ENCODE assay signal across 36 cellular contexts in genomic region chr12:132841151-132841550, GRCh38.
"Had no signal": no experiment of that assay in that cellular context is flagged by ENCODE, and none has a peak within 500 bp of the region (broad histone marks: within the 10 kb centered on the region; RNA-seq: fewer than 3 reads in every experiment).

No MANE protein-coding gene starts in this region.

- H3K4me3 ChIP-seq: ascending aorta, cardiac muscle cell had no signal

- H3K27me3 ChIP-seq: ascending aorta, cardiac muscle cell had no signal

- FAIRE-seq: bronchial epithelial cell, TTC549 had no signal

- H3K27me3 Mint-ChIP-seq: activated B cell treated with CpG ODN at 0.5 μM for 24 hours; activated CD4-positive, alpha-beta T cell treated with anti-CD3 and anti-CD28 coated beads, Interleukin-2, amount 10 ng/mL, durations not matched to agents 24 days and 14 days; activated CD8-positive, alpha-beta T cell treated with anti-CD3 and anti-CD28 coated beads for 36 hours; activated naive CD4-positive, alpha-beta T cell treated with anti-CD3 and anti-CD28 coated beads, Interleukin-2, amount 10 ng/mL, durations not matched to agents 7 days and 5 days; activated naive CD4-positive, alpha-beta T cell treated with anti-CD3 and anti-CD28 coated beads, Interleukin-2, amount 50 U/mL, for 24 hours; activated naive CD8-positive, alpha-beta T cell; activated naive CD8-positive, alpha-beta T cell treated with anti-CD3 and anti-CD28 coated beads, Interleukin-2, amount 10 ng/mL, durations not matched to agents 7 days and 5 days; activated naive CD8-positive, alpha-beta T cell treated with anti-CD3 and anti-CD28 coated beads, Interleukin-2, amount 50 U/mL, for 24 hours; brain; central memory CD8-positive, alpha-beta T cell had no signal

- H3K9me3 Mint-ChIP-seq: activated B cell treated with CpG ODN at 0.5 μM for 24 hours; activated CD4-positive, alpha-beta T cell treated with anti-CD3 and anti-CD28 coated beads, Interleukin-2, amount 10 ng/mL, durations not matched to agents 24 days and 14 days; activated CD8-positive, alpha-beta T cell treated with anti-CD3 and anti-CD28 coated beads for 36 hours; activated naive CD4-positive, alpha-beta T cell treated with anti-CD3 and anti-CD28 coated beads, Interleukin-2, amount 10 ng/mL, durations not matched to agents 7 days and 5 days; activated naive CD4-positive, alpha-beta T cell treated with anti-CD3 and anti-CD28 coated beads, Interleukin-2, amount 50 U/mL, for 24 hours; activated naive CD8-positive, alpha-beta T cell treated with anti-CD3 and anti-CD28 coated beads, Interleukin-2, amount 10 ng/mL, durations not matched to agents 7 days and 5 days; activated naive CD8-positive, alpha-beta T cell treated with anti-CD3 and anti-CD28 coated beads, Interleukin-2, amount 50 U/mL, for 24 hours; activated T-cell treated with anti-CD3 and anti-CD28 coated beads, Interleukin-2, amount 50 U/mL, for 4 hours; activated T-helper 2 cell treated with anti-CD3 and anti-CD28 coated beads, Interferon-gamma antibody, Interleukin-2, Interleukin-4, amounts not matched to agents 10 μg/mL and 5 μg/mL and 100 μg/mL, durations not matched to agents 14 hours and 24 hours and 36 hours; brain; central memory CD8-positive, alpha-beta T cell; T-helper 1 cell treated with Interleukin-12 subunit alpha and Interleukin-12 subunit beta and Interleukin-4 antibody, amounts not matched to agents 30 μg/mL and 1 μg/mL, for 36 hours; T-helper 2 cell treated with Interferon-gamma antibody and Interleukin-4, amounts not matched to agents 5 μg/mL and 100 μg/mL, for 36 hours had no signal

- DNase-seq: activated B cell treated with CpG ODN at 0.5 μM for 24 hours; activated CD4-positive, alpha-beta T cell treated with anti-CD3 and anti-CD28 coated beads for 4 hours; activated CD4-positive, alpha-beta T cell treated with anti-CD3 and anti-CD28 coated beads, Interleukin-2, amount 10 ng/mL, durations not matched to agents 24 days and 14 days; activated CD4-positive, alpha-beta T cell treated with anti-CD3 and anti-CD28 coated beads, Interleukin-2, amount 50 U/mL, for 1 hour; activated CD4-positive, alpha-beta T cell treated with anti-CD3 and anti-CD28 coated beads, Interleukin-2, amount 50 U/mL, for 4 hours; activated CD4-positive, CD25-positive, alpha-beta regulatory T cell treated with anti-CD3 and anti-CD28 coated beads, Interleukin-2, amount 50 U/mL, for 72 hours; activated CD8-positive, alpha-beta memory T cell treated with anti-CD3 and anti-CD28 coated beads, Interleukin-2, amount 50 U/mL, for 48 hours; activated CD8-positive, alpha-beta T cell treated with anti-CD3 and anti-CD28 coated beads for 36 hours; activated effector memory CD4-positive, alpha-beta T cell treated with Interleukin-2 at 50 U/mL for 16 hours; activated gamma-delta T cell; activated naive CD4-positive, alpha-beta T cell treated with anti-CD3 and anti-CD28 coated beads, Interleukin-2, amount 10 ng/mL, durations not matched to agents 7 days and 5 days; activated naive CD4-positive, alpha-beta T cell treated with Interleukin-2 at 50 U/mL for 16 hours; activated naive CD8-positive, alpha-beta T cell treated with anti-CD3 and anti-CD28 coated beads, Interleukin-2, amount 10 ng/mL, durations not matched to agents 7 days and 5 days; activated naive CD8-positive, alpha-beta T cell treated with anti-CD3 and anti-CD28 coated beads, Interleukin-2, amount 50 U/mL, for 24 hours; activated T-cell treated with anti-CD3 and anti-CD28 coated beads, Interleukin-2, amount 50 U/mL, for 1 hour; activated T-cell treated with anti-CD3 and anti-CD28 coated beads, Interleukin-2, amount 50 U/mL, for 4 hours; amygdala; anterior cingulate cortex; caudate nucleus; cerebellar nuclear complex; SW 1271; T-helper 1 cell; T-helper 2 cell; T-helper 9 cell had no signal

- H3K4me1 ChIP-seq: ascending aorta had no signal

- H3K9me3 ChIP-seq: ascending aorta had no signal

- H3K27ac Mint-ChIP-seq: activated B cell treated with CpG ODN at 0.5 μM for 24 hours; activated CD4-positive, alpha-beta T cell treated with anti-CD3 and anti-CD28 coated beads, Interleukin-2, amount 10 ng/mL, durations not matched to agents 24 days and 14 days; activated CD8-positive, alpha-beta T cell treated with anti-CD3 and anti-CD28 coated beads for 36 hours; activated naive CD4-positive, alpha-beta T cell treated with anti-CD3 and anti-CD28 coated beads, Interleukin-2, amount 10 ng/mL, durations not matched to agents 7 days and 5 days; activated naive CD4-positive, alpha-beta T cell treated with anti-CD3 and anti-CD28 coated beads, Interleukin-2, amount 50 U/mL, for 24 hours; activated naive CD8-positive, alpha-beta T cell; activated naive CD8-positive, alpha-beta T cell treated with anti-CD3 and anti-CD28 coated beads, Interleukin-2, amount 10 ng/mL, durations not matched to agents 7 days and 5 days; activated naive CD8-positive, alpha-beta T cell treated with anti-CD3 and anti-CD28 coated beads, Interleukin-2, amount 50 U/mL, for 24 hours; activated T-helper 2 cell treated with anti-CD3 and anti-CD28 coated beads, Interferon-gamma antibody, Interleukin-2, Interleukin-4, amounts not matched to agents 10 μg/mL and 5 μg/mL and 100 μg/mL, durations not matched to agents 14 hours and 24 hours and 36 hours; brain; T-helper 1 cell treated with Interleukin-12 subunit alpha and Interleukin-12 subunit beta and Interleukin-4 antibody, amounts not matched to agents 30 μg/mL and 1 μg/mL, for 36 hours; T-helper 2 cell treated with Interferon-gamma antibody and Interleukin-4, amounts not matched to agents 5 μg/mL and 100 μg/mL, for 36 hours had no signal

- ATAC-seq: activated CD8-positive, alpha-beta T cell treated with anti-CD3 and anti-CD28 coated beads for 36 hours; activated naive CD8-positive, alpha-beta T cell treated with anti-CD3 and anti-CD28 coated beads, Interleukin-2, amount 50 U/mL, for 24 hours; activated T-cell treated with anti-CD3 and anti-CD28 coated beads, Interleukin-2, amount 50 U/mL, for 4 hours had no signal

- H3K4me3 Mint-ChIP-seq: activated B cell treated with CpG ODN at 0.5 μM for 24 hours; activated CD4-positive, alpha-beta T cell treated with anti-CD3 and anti-CD28 coated beads, Interleukin-2, amount 10 ng/mL, durations not matched to agents 24 days and 14 days; activated CD8-positive, alpha-beta T cell treated with anti-CD3 and anti-CD28 coated beads for 36 hours; activated naive CD4-positive, alpha-beta T cell treated with anti-CD3 and anti-CD28 coated beads, Interleukin-2, amount 10 ng/mL, durations not matched to agents 7 days and 5 days; activated naive CD4-positive, alpha-beta T cell treated with anti-CD3 and anti-CD28 coated beads, Interleukin-2, amount 50 U/mL, for 24 hours; activated naive CD8-positive, alpha-beta T cell; activated naive CD8-positive, alpha-beta T cell treated with anti-CD3 and anti-CD28 coated beads, Interleukin-2, amount 10 ng/mL, durations not matched to agents 7 days and 5 days; activated naive CD8-positive, alpha-beta T cell treated with anti-CD3 and anti-CD28 coated beads, Interleukin-2, amount 50 U/mL, for 24 hours; activated T-cell treated with anti-CD3 and anti-CD28 coated beads, Interleukin-2, amount 50 U/mL, for 4 hours; brain; central memory CD8-positive, alpha-beta T cell; T-helper 1 cell treated with Interleukin-12 subunit alpha and Interleukin-12 subunit beta and Interleukin-4 antibody, amounts not matched to agents 30 μg/mL and 1 μg/mL, for 36 hours; T-helper 2 cell treated with Interferon-gamma antibody and Interleukin-4, amounts not matched to agents 5 μg/mL and 100 μg/mL, for 36 hours had no signal

- H3K27ac ChIP-seq: ascending aorta, cardiac muscle cell, VCaP had no signal
